In the genomic region with DNA sequence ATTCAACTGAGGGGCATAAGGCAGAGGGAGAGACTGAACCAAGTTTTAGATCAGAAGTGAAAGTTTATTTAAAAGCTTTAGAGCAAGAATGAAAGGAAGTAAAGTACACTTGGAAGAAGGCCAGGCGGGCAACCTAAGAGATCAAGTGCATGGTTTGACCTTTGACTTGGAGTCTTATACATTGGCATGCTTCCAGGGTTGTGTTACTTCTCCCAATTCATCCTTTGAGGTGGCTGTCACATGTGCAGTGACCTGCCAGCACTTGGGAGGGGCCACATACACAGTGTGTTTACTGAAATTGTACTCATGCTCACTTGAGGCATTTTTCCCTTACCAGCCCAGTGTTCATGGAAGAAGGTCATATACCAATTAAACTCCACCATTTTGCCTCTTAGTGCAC, we compare ENCODE assay signal across 25 cellular contexts. TPM values are rescaled to one million over a fixed set of nuclear protein-coding genes. Genes with fewer than 3 reads are reported as not detected.
A peak's percentile ranks its signal among the peaks of the same experiment; 100 is the strongest.
DNase-seq lines count a peak whose midpoint lies in the region; ATAC-seq, FAIRE-seq and TF ChIP-seq lines count a peak whose summit lies in the region.
"Had no signal": no experiment of that assay in that cellular context is flagged by ENCODE, and none has a peak within 500 bp of the region (broad histone marks: within the 10 kb centered on the region; RNA-seq: fewer than 3 reads in every experiment).

No MANE protein-coding gene starts in this region.

- CTCF ChIA-PET in activated CD8-positive, alpha-beta memory T cell treated with anti-CD3 and anti-CD28 coated beads, Interleukin-2, amount 10 ng/mL, durations not matched to agents 7 days and 5 days (lab: Charles Lee) = no interaction called here
- CTCF ChIA-PET in SK-N-SH (lab: Yijun Ruan, JAX) = interaction anchor here (1.7 kb wide), 1 partner anchor 9 kb away, joined by 5 read pairs; no protein-coding TSS in a partner anchor

- H3K27ac ChIP-seq in small intestine (ENCODE audit: low read depth in 1 of 2, low read length in 1 of 2) (peak overlapping the region in 1 of 2 donors; percentile 48), SK-N-SH (ENCODE audit: low read depth in 2 of 2, low read length in 1 of 2) (no peak overlapping the region)
- H3K27ac ChIP-seq: BLaER1 treated with 17β-estradiol and CSF1 and Interleukin-3, amounts not matched to agents 10 nM and 100 nM; upper lobe of right lung; VCaP had no signal

- H3K4me1 ChIP-seq in small intestine (ENCODE audit: control insufficient read depth in 2 of 2, insufficient read depth in 1 of 2, low read depth in 1 of 2, low read length in 1 of 2) (peaks cover 0 to 3% of the 10 kb centered on the region in 2 donors), SK-N-SH (ENCODE audit: control insufficient read depth in 1 of 2, insufficient read depth in 2 of 2, low read depth in 1 of 2, low read length in 1 of 2) (no peaks in the 10 kb centered on the region)
- H3K4me1 ChIP-seq: BLaER1 treated with 17β-estradiol and CSF1 and Interleukin-3, amounts not matched to agents 10 nM and 100 nM; upper lobe of right lung had no signal

- H3F3A ChIP-seq in SK-N-SH (replicated peaks; ENCODE audit: insufficient read depth) = peaks cover 3% of the 10 kb centered on the region

- H2AFZ ChIP-seq in SK-N-SH (ENCODE audit: low read depth) = no peak overlapping the region

- H3K4me1 Mint-ChIP-seq in activated CD8-positive, alpha-beta memory T cell treated with anti-CD3 and anti-CD28 coated beads, Interleukin-2, amount 10 ng/mL, durations not matched to agents 7 days and 5 days = peaks cover 4% of the 10 kb centered on the region
- H3K4me1 Mint-ChIP-seq: H9 had no signal

- 18 to 60% (median 58%) methylated on average over 1 of the region's 1 CpG for WGBS in small intestine, 3 donors
- WGBS in SK-N-SH (ENCODE audit: low lambda C conversion rate) = 71% methylated on average over 1 of the region's 1 CpG

- no peak for FAIRE-seq in small intestine (lab: Jason Lieb, UNC)
- FAIRE-seq: RCC 7860 had no signal

- peak overlapping the region; percentile 25 for H3K27ac Mint-ChIP-seq in activated CD8-positive, alpha-beta memory T cell treated with anti-CD3 and anti-CD28 coated beads, Interleukin-2, amount 10 ng/mL, durations not matched to agents 7 days and 5 days
- H3K27ac Mint-ChIP-seq: activated CD4-positive, alpha-beta T cell treated with anti-CD3 and anti-CD28 coated beads, Interleukin-2, amount 10 ng/mL, durations not matched to agents 24 days and 14 days; H9; T-helper 17 cell had no signal

- H3K4me3 ChIP-seq in small intestine (ENCODE audit: low read depth in 1 of 2, low read length in 2 of 2) = no peak overlapping the region
- H3K4me3 ChIP-seq in SK-N-SH (ENCODE audit: low read depth in 2 of 2, low read length in 1 of 2) = no peak overlapping the region
- H3K4me3 ChIP-seq: BLaER1 treated with 17β-estradiol and CSF1 and Interleukin-3, amounts not matched to agents 10 nM and 100 nM; upper lobe of right lung had no signal

- no peak for ATAC-seq in activated CD8-positive, alpha-beta memory T cell treated with anti-CD3 and anti-CD28 coated beads, Interleukin-2, amount 10 ng/mL, durations not matched to agents 7 days and 5 days
- ATAC-seq: sciatic nerve, T-helper 17 cell, upper lobe of right lung had no signal

- no peaks in the 10 kb centered on the region for H3K36me3 ChIP-seq in small intestine (ENCODE audit: control insufficient read depth in 2 of 2, insufficient read depth in 2 of 2, low read length in 2 of 2)
- no peaks in the 10 kb centered on the region for H3K36me3 ChIP-seq in SK-N-SH (replicated peaks in 1 of 2; ENCODE audit: control insufficient read depth in 1 of 2, insufficient read depth in 2 of 2, low read length in 1 of 2)
- H3K36me3 ChIP-seq: upper lobe of right lung had no signal

- peaks cover 16% of the 10 kb centered on the region for H3K9me3 Mint-ChIP-seq in activated CD8-positive, alpha-beta memory T cell treated with anti-CD3 and anti-CD28 coated beads, Interleukin-2, amount 10 ng/mL, durations not matched to agents 7 days and 5 days (ENCODE audit: low read depth)

- no peaks in the 10 kb centered on the region for H4K20me1 ChIP-seq in SK-N-SH (ENCODE audit: insufficient read depth)

- peaks cover 68% of the 10 kb centered on the region for H3K36me3 Mint-ChIP-seq in activated CD8-positive, alpha-beta memory T cell treated with anti-CD3 and anti-CD28 coated beads, Interleukin-2, amount 10 ng/mL, durations not matched to agents 7 days and 5 days

- H3K79me2 ChIP-seq in SK-N-SH (ENCODE audit: insufficient read depth) = no peaks in the 10 kb centered on the region

- H3K9me2 ChIP-seq in SK-N-SH = no peaks in the 10 kb centered on the region

- no peak for TF ChIP-seq RAD21 in SK-N-SH (IDR thresholded peaks at IDR 0.05; ENCODE audit: low read length)

- TF ChIP-seq CTCF in SK-N-SH (IDR thresholded peaks at IDR 0.05) = no peak

- no peak for TF ChIP-seq EP300 in SK-N-SH (IDR thresholded peaks at IDR 0.05; ENCODE audit: borderline replicate concordance in 1 of 2, low read depth in 1 of 2, low read length in 1 of 2)

- H3K27me3 ChIP-seq in small intestine (ENCODE audit: control insufficient read depth in 2 of 2, insufficient read depth in 2 of 2, low read length in 2 of 2) (no peaks in the 10 kb centered on the region), SK-N-SH (ENCODE audit: insufficient read depth) (no peaks in the 10 kb centered on the region)
- H3K27me3 ChIP-seq: BLaER1 treated with 17β-estradiol and CSF1 and Interleukin-3, amounts not matched to agents 10 nM and 100 nM; upper lobe of right lung had no signal

- DNase-seq in activated CD8-positive, alpha-beta memory T cell treated with anti-CD3 and anti-CD28 coated beads, Interleukin-2, amount 10 ng/mL, durations not matched to agents 7 days and 5 days = no peak
- DNase-seq in activated CD8-positive, alpha-beta memory T cell treated with anti-CD3 and anti-CD28 coated beads, Interleukin-2, amount 50 U/mL, for 48 hours = no peak
- DNase-seq in OCI-M1 (lab: John Stamatoyannopoulos, UW) (peak; percentile 71), left kidney (ENCODE audit: low read depth, low spot score) (peak; percentile 1), small intestine (peak; percentile 97), iPS-NIHi11 (ENCODE audit: low spot score) (no peak), SK-N-SH (no peak), AG08395 (ENCODE audit: low spot score) (no peak)
- DNase-seq: activated CD4-positive, alpha-beta T cell treated with anti-CD3 and anti-CD28 coated beads, Interleukin-2, amount 10 ng/mL, durations not matched to agents 24 days and 14 days; activated effector memory CD4-positive, alpha-beta T cell treated with anti-CD3 and anti-CD28 coated beads, Interleukin-2, amount 50 U/mL, for 16 hours; amygdala; cortex of kidney; glutamatergic neuron; H9; NCI-H187 treated with DMSO at 0.1 percent for 48 hours; NCI-H446 treated with DMSO at 0.1 percent for 48 hours; stimulated activated CD4-positive, alpha-beta T cell treated with anti-CD3 and anti-CD28 coated beads, Interleukin-15, amount 100 ng/mL, for 24 hours; stimulated activated CD8-positive, alpha-beta memory T cell treated with anti-CD3 and anti-CD28 coated beads, Interleukin-4, amount 100 ng/mL, for 48 hours; T-helper 17 cell; upper lobe of right lung had no signal

- no peaks in the 10 kb centered on the region for H3K27me3 Mint-ChIP-seq in activated CD8-positive, alpha-beta memory T cell treated with anti-CD3 and anti-CD28 coated beads, Interleukin-2, amount 10 ng/mL, durations not matched to agents 7 days and 5 days
- H3K27me3 Mint-ChIP-seq: activated CD4-positive, alpha-beta T cell treated with anti-CD3 and anti-CD28 coated beads, Interleukin-2, amount 10 ng/mL, durations not matched to agents 24 days and 14 days; T-helper 17 cell had no signal

- POLR2A ChIA-PET in SK-N-SH (lab: Yijun Ruan, JAX) = no interaction called here

- H3K9me3 ChIP-seq in small intestine (ENCODE audit: control insufficient read depth, low read depth) (no peaks in the 10 kb centered on the region), SK-N-SH (no peaks in the 10 kb centered on the region)
- H3K9me3 ChIP-seq: upper lobe of right lung had no signal

- no peak overlapping the region for H3K4me3 Mint-ChIP-seq in activated CD8-positive, alpha-beta memory T cell treated with anti-CD3 and anti-CD28 coated beads, Interleukin-2, amount 10 ng/mL, durations not matched to agents 7 days and 5 days
- H3K4me3 Mint-ChIP-seq: activated CD4-positive, alpha-beta T cell treated with anti-CD3 and anti-CD28 coated beads, Interleukin-2, amount 10 ng/mL, durations not matched to agents 24 days and 14 days; H9; neural crest cell; T-helper 17 cell had no signal

- no peak overlapping the region for H3K9ac ChIP-seq in SK-N-SH
- H3K9ac ChIP-seq: BLaER1 treated with 17β-estradiol and CSF1 and Interleukin-3, amounts not matched to agents 10 nM and 100 nM had no signal

- no peak overlapping the region for H3K4me2 ChIP-seq in SK-N-SH
- H3K4me2 ChIP-seq: BLaER1 treated with 17β-estradiol and CSF1 and Interleukin-3, amounts not matched to agents 10 nM and 100 nM had no signal

RNA-seq across cellular contexts. Expression of gene CYP2R1, which starts 30.4 kb away (rescaled TPM):
- 10 to 100 TPM; 11.7 to 16.6 TPM for total RNA-seq in activated CD8-positive, alpha-beta memory T cell treated with anti-CD3 and anti-CD28 coated beads, Interleukin-2, amount 10 ng/mL, durations not matched to agents 7 days and 5 days
- 10 to 100 TPM; 17.5 to 53.2 (median 34.0) TPM for polyA plus RNA-seq in small intestine
- 9.3 and 10.9 TPM in 2 replicates for polyA plus RNA-seq in SK-N-SH (2012; rRNA removed)
- polyA plus RNA-seq in SK-N-SH (2012; cell fraction: cytosol; rRNA removed) = 6.9 and 7.9 TPM in 2 replicates
- polyA plus RNA-seq in SK-N-SH (2012; cell fraction: nucleus; rRNA removed) = 33.4 and 40.1 TPM in 2 replicates

Comparison
In these comparisons a context has a peak if more than half of its experiments do, and no peak if none do; other contexts are left out.
1. DNase-seq: peak in OCI-M1 (single experiment), left kidney (single experiment) and small intestine (single experiment); none in activated CD8-positive, alpha-beta memory T cell treated with anti-CD3 and anti-CD28 coated beads, Interleukin-2, amount 10 ng/mL, durations not matched to agents 7 days and 5 days (single experiment), activated CD8-positive, alpha-beta memory T cell treated with anti-CD3 and anti-CD28 coated beads, Interleukin-2, amount 50 U/mL, for 48 hours (single experiment), iPS-NIHi11 (single experiment), SK-N-SH (single experiment) and AG08395 (single experiment).